33 cellular contexts compared by ENCODE assay signal in genomic region chr1:115293899-115294298, GRCh38. TPM values are rescaled to one million over a fixed set of nuclear protein-coding genes. Genes with fewer than 3 reads are reported as not detected.
"Had no signal": no experiment of that assay in that cellular context is flagged by ENCODE, and none has a peak within 500 bp of the region (broad histone marks: within the 10 kb centered on the region; RNA-seq: fewer than 3 reads in every experiment).

No MANE protein-coding gene starts in this region.

- FAIRE-seq: islet of Langerhans had no signal

- H3K9me3 ChIP-seq: ascending aorta, gastrocnemius medialis, psoas muscle, suprapubic skin, tibial artery, upper lobe of right lung had no signal

- H3K4me3 ChIP-seq: ascending aorta, gastrocnemius medialis, psoas muscle, suprapubic skin, tibial artery, upper lobe of right lung had no signal

- H3K36me3 ChIP-seq: brain microvascular endothelial cell, gastrocnemius medialis, suprapubic skin, tibial artery, upper lobe of right lung, WERI-Rb-1 had no signal

- H3K9me3 Mint-ChIP-seq: activated CD4-positive, alpha-beta memory T cell treated with anti-CD3 and anti-CD28 coated beads for 36 hours; activated CD4-positive, alpha-beta T cell treated with anti-CD3 and anti-CD28 coated beads, Interleukin-2, amount 10 ng/mL, durations not matched to agents 24 days and 14 days; activated naive CD4-positive, alpha-beta T cell treated with anti-CD3 and anti-CD28 coated beads, Interleukin-2, amount 10 ng/mL, durations not matched to agents 7 days and 5 days; activated naive CD8-positive, alpha-beta T cell treated with anti-CD3 and anti-CD28 coated beads, Interleukin-2, amount 10 ng/mL, durations not matched to agents 7 days and 5 days; dendritic cell treated with granulocyte-macrophage colony-stimulating factor and Interleukin-4, amounts not matched to agents 40 ng/mL and 50 ng/mL, for 4 days; endodermal cell; naive thymus-derived CD4-positive, alpha-beta T cell had no signal

- ATAC-seq: activated CD4-positive, CD25-positive, alpha-beta regulatory T cell treated with anti-CD3 and anti-CD28 coated beads, Interleukin-2, amount 50 U/mL, for 24 hours; gastrocnemius medialis; naive thymus-derived CD4-positive, alpha-beta T cell; psoas muscle; T-helper 17 cell; upper lobe of right lung had no signal

- H3K79me2 ChIP-seq: parathyroid adenoma had no signal

- H3K4me3 Mint-ChIP-seq: activated CD4-positive, alpha-beta memory T cell treated with anti-CD3 and anti-CD28 coated beads for 36 hours; activated CD4-positive, alpha-beta T cell treated with anti-CD3 and anti-CD28 coated beads, Interleukin-2, amount 10 ng/mL, durations not matched to agents 24 days and 14 days; activated naive CD4-positive, alpha-beta T cell treated with anti-CD3 and anti-CD28 coated beads, Interleukin-2, amount 10 ng/mL, durations not matched to agents 7 days and 5 days; activated naive CD8-positive, alpha-beta T cell treated with anti-CD3 and anti-CD28 coated beads, Interleukin-2, amount 10 ng/mL, durations not matched to agents 7 days and 5 days; dendritic cell treated with granulocyte-macrophage colony-stimulating factor and Interleukin-4, amounts not matched to agents 40 ng/mL and 50 ng/mL, for 4 days; endodermal cell; memory B cell; naive thymus-derived CD4-positive, alpha-beta T cell; T-helper 17 cell had no signal

- H3K27me3 ChIP-seq: ascending aorta, brain microvascular endothelial cell, gastrocnemius medialis, suprapubic skin, tibial artery, upper lobe of right lung had no signal

- DNase-seq: activated CD4-positive, alpha-beta memory T cell treated with anti-CD3 and anti-CD28 coated beads for 36 hours; activated CD4-positive, alpha-beta T cell treated with anti-CD3 and anti-CD28 coated beads, Interleukin-2, amount 10 ng/mL, durations not matched to agents 24 days and 14 days; activated CD8-positive, alpha-beta memory T cell treated with anti-CD3 and anti-CD28 coated beads, Interleukin-2, amount 50 U/mL, for 4 hours; activated gamma-delta T cell; activated naive CD4-positive, alpha-beta T cell treated with anti-CD3 and anti-CD28 coated beads, Interleukin-2, amount 10 ng/mL, durations not matched to agents 7 days and 5 days; activated naive CD8-positive, alpha-beta T cell treated with anti-CD3 and anti-CD28 coated beads, Interleukin-2, amount 10 ng/mL, durations not matched to agents 7 days and 5 days; activated T-cell treated with anti-CD3 and anti-CD28 coated beads, Interleukin-2, amount 50 U/mL, for 1 hour; brain microvascular endothelial cell; caudate nucleus; endodermal cell; gastrocnemius medialis; glutamatergic neuron; midbrain; naive thymus-derived CD4-positive, alpha-beta T cell; nucleus accumbens; psoas muscle; stimulated activated CD4-positive, alpha-beta T cell treated with anti-CD3 and anti-CD28 coated beads, Interleukin-15, amount 100 ng/mL, for 24 hours; stimulated activated CD4-positive, alpha-beta T cell treated with anti-CD3 and anti-CD28 coated beads, Interleukin-2, amount 100 ng/mL, for 24 hours; stimulated activated naive CD4-positive, alpha-beta T cell; T-helper 17 cell; T1000; tibial artery; upper lobe of right lung; WERI-Rb-1 had no signal

- H3K4me1 ChIP-seq: gastrocnemius medialis, parathyroid adenoma, psoas muscle, upper lobe of right lung had no signal

- H3K4me1 Mint-ChIP-seq: activated CD4-positive, alpha-beta T cell treated with anti-CD3 and anti-CD28 coated beads, Interleukin-2, amount 10 ng/mL, durations not matched to agents 24 days and 14 days; activated naive CD4-positive, alpha-beta T cell treated with anti-CD3 and anti-CD28 coated beads, Interleukin-2, amount 10 ng/mL, durations not matched to agents 7 days and 5 days; activated naive CD8-positive, alpha-beta T cell treated with anti-CD3 and anti-CD28 coated beads, Interleukin-2, amount 10 ng/mL, durations not matched to agents 7 days and 5 days; memory B cell; naive thymus-derived CD4-positive, alpha-beta T cell; T-helper 17 cell had no signal

- H2AFZ ChIP-seq: parathyroid adenoma had no signal

- H3K36me3 Mint-ChIP-seq: activated CD4-positive, alpha-beta memory T cell treated with anti-CD3 and anti-CD28 coated beads for 36 hours; activated naive CD4-positive, alpha-beta T cell treated with anti-CD3 and anti-CD28 coated beads, Interleukin-2, amount 10 ng/mL, durations not matched to agents 7 days and 5 days; activated naive CD8-positive, alpha-beta T cell treated with anti-CD3 and anti-CD28 coated beads, Interleukin-2, amount 10 ng/mL, durations not matched to agents 7 days and 5 days; memory B cell; naive thymus-derived CD4-positive, alpha-beta T cell had no signal

- H3K27ac Mint-ChIP-seq: activated CD4-positive, alpha-beta memory T cell treated with anti-CD3 and anti-CD28 coated beads for 36 hours; activated CD4-positive, alpha-beta T cell treated with anti-CD3 and anti-CD28 coated beads, Interleukin-2, amount 10 ng/mL, durations not matched to agents 24 days and 14 days; activated naive CD4-positive, alpha-beta T cell treated with anti-CD3 and anti-CD28 coated beads, Interleukin-2, amount 10 ng/mL, durations not matched to agents 7 days and 5 days; activated naive CD8-positive, alpha-beta T cell treated with anti-CD3 and anti-CD28 coated beads, Interleukin-2, amount 10 ng/mL, durations not matched to agents 7 days and 5 days; dendritic cell treated with granulocyte-macrophage colony-stimulating factor and Interleukin-4, amounts not matched to agents 40 ng/mL and 50 ng/mL, for 4 days; endodermal cell; memory B cell; naive thymus-derived CD4-positive, alpha-beta T cell; T-helper 17 cell had no signal

- H3K27ac ChIP-seq: brain microvascular endothelial cell, gastrocnemius medialis, parathyroid adenoma, psoas muscle, suprapubic skin, tibial artery, upper lobe of right lung, WERI-Rb-1 had no signal

- H3K9ac ChIP-seq: parathyroid adenoma had no signal

RNA-seq across cellular contexts. Expression of gene NGF, which starts 44.1 kb away (rescaled TPM):
- total RNA-seq: activated CD4-positive, alpha-beta memory T cell treated with anti-CD3 and anti-CD28 coated beads for 36 hours; activated CD4-positive, alpha-beta T cell treated with anti-CD3 and anti-CD28 coated beads, Interleukin-2, amount 10 ng/mL, durations not matched to agents 24 days and 14 days; activated CD8-positive, alpha-beta memory T cell treated with anti-CD3 and anti-CD28 coated beads for 36 hours; activated naive CD8-positive, alpha-beta T cell treated with anti-CD3 and anti-CD28 coated beads, Interleukin-2, amount 10 ng/mL, durations not matched to agents 7 days and 5 days; naive thymus-derived CD4-positive, alpha-beta T cell; T-helper 17 cell had no signal
- polyA plus RNA-seq: naive thymus-derived CD4-positive, alpha-beta T cell; neural cell had no signal
